Comparison of ENCODE assay signal across 10 cellular contexts in the genomic region with DNA sequence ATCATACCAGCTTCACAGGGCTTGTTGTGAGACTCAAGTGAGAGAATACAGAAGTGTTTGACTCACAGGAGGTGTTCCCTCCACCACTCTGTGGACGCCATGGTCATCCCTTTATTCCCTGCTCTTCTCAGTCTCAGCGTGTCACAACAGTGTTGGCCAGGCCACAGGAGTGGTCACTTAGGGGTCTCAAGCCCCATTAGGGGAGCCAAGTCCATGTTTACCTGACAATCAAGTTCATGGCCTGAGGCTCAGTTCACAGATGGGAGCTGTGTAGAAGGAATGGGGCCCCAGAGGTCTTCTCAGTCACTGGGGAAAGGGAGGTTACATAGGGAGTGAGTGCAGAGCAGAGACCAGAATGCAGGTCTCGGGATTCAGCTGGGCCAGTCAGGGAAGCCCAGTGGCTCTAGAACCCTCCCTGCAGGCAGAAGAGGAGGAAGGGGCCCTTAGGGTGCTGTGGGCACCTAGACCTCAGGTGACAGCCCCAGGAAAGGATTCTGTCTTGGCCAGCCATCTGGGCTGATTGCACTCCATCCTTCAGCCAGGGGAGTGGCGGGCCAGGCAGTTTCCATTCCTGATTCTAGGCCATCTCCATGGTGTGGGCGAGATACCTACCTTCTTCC. TPM values are rescaled to one million over a fixed set of nuclear protein-coding genes. Genes with fewer than 3 reads are reported as not detected.
DNase-seq lines count a peak whose midpoint lies in the region; ATAC-seq and TF ChIP-seq lines count a peak whose summit lies in the region.
"Had no signal": no experiment of that assay in that cellular context is flagged by ENCODE, and none has a peak within 500 bp of the region (broad histone marks: within the 10 kb centered on the region; RNA-seq: fewer than 3 reads in every experiment).

No MANE protein-coding gene starts in this region.

- H3K27ac ChIP-seq in GM23338 (ENCODE audit: low read depth) (peak overlapping the region; percentile 75), skeletal muscle tissue (ENCODE audit: low read depth, low read length) (peak overlapping the region; percentile 90)

- DNase-seq in GM23338 (ENCODE audit: low spot score), result no peak
- DNase-seq in T-helper 17 cell, result no peak
- DNase-seq in glutamatergic neuron, result no peak
- DNase-seq in NCI-H1092 (lab: John Stamatoyannopoulos, UW), result no peak
- DNase-seq: activated naive CD4-positive, alpha-beta T cell treated with anti-CD3 and anti-CD28 coated beads, Interleukin-2, amount 50 U/mL, for 16 hours; stimulated activated CD4-positive, alpha-beta T cell treated with anti-CD3 and anti-CD28 coated beads, Interleukin-2, amount 100 ng/mL, for 48 hours had no signal

- H3K27ac Mint-ChIP-seq in GM23338 (peak overlapping the region; percentile 75), T-helper 17 cell (peak overlapping the region; percentile 92), glutamatergic neuron (ENCODE audit: unreplicated experiment) (peak overlapping the region; percentile 55)

- no peaks in the 10 kb centered on the region for H3K9me2 ChIP-seq in GM23338 (ENCODE audit: insufficient read depth)

- H3K9ac ChIP-seq in skeletal muscle tissue (ENCODE audit: low read depth in 1 of 3, low read length in 3 of 3), result peak overlapping the region in 1 of 3 donors; percentile 0

- peaks cover 100% of the 10 kb centered on the region for H3K79me2 ChIP-seq in GM23338 (replicated peaks; ENCODE audit: insufficient read depth)

- peaks cover 79% of the 10 kb centered on the region for H4K20me1 ChIP-seq in GM23338 (replicated peaks; ENCODE audit: insufficient read depth)

- H3K9me3 Mint-ChIP-seq in GM23338, result no peaks in the 10 kb centered on the region
- peaks cover 3% of the 10 kb centered on the region for H3K9me3 Mint-ChIP-seq in glutamatergic neuron (ENCODE audit: unreplicated experiment)

- no peak for TF ChIP-seq CTCF in GM23338 (conservative IDR thresholded peaks at IDR 0.05; ENCODE audit: low read depth in 2 of 2)
- TF ChIP-seq CTCF in glutamatergic neuron (IDR thresholded peaks at IDR 0.05; ENCODE audit: partially characterized antibody, unreplicated experiment), result no peak

- H3F3A ChIP-seq in GM23338 (replicated peaks; ENCODE audit: low read depth), result no peaks in the 10 kb centered on the region; the same call in 1 of the 2 replicates

- no peaks in the 10 kb centered on the region for H3K27me3 ChIP-seq in GM23338 (ENCODE audit: insufficient read depth)
- H3K27me3 ChIP-seq in skeletal muscle tissue (ENCODE audit: control insufficient read depth in 3 of 3, insufficient read depth in 3 of 3, low read length in 3 of 3), result no peaks in the 10 kb centered on the region

- H3K4me3 ChIP-seq in GM23338, result no peak overlapping the region
- H3K4me3 ChIP-seq in skeletal muscle tissue (ENCODE audit: low read length in 3 of 3), result no peak overlapping the region

- peaks cover 4% of the 10 kb centered on the region for H3K27me3 Mint-ChIP-seq in GM23338 (ENCODE audit: insufficient read depth, low read depth, poor library complexity)
- no peaks in the 10 kb centered on the region for H3K27me3 Mint-ChIP-seq in T-helper 17 cell
- H3K27me3 Mint-ChIP-seq in glutamatergic neuron (ENCODE audit: unreplicated experiment), result peaks cover 4% of the 10 kb centered on the region

- ATAC-seq in GM23338, result no peak
- no peak for ATAC-seq in T-helper 17 cell
- no peak for ATAC-seq in GM18907 (IDR thresholded peaks at IDR 0.05; ENCODE audit: unreplicated experiment)
- no peak for ATAC-seq in GM21529 (IDR thresholded peaks at IDR 0.05; ENCODE audit: unreplicated experiment)
- ATAC-seq in GM21576 (IDR thresholded peaks at IDR 0.05; ENCODE audit: unreplicated experiment), result no peak

- H3K4me2 ChIP-seq in GM23338, result peak overlapping the region; percentile 23; the same call in 1 of the 2 replicates

- peaks cover 36% of the 10 kb centered on the region for H3K4me1 Mint-ChIP-seq in GM23338
- peaks cover 32% of the 10 kb centered on the region for H3K4me1 Mint-ChIP-seq in T-helper 17 cell
- H3K4me1 Mint-ChIP-seq in glutamatergic neuron (ENCODE audit: low read depth, unreplicated experiment), result peaks cover 21% of the 10 kb centered on the region

- H3K36me3 ChIP-seq in GM23338 (ENCODE audit: insufficient read depth) (0 out of 2 replicates have a peak, but pooled peaks cover 2% of the 10 kb centered on the region), skeletal muscle tissue (ENCODE audit: control insufficient read depth in 3 of 3, insufficient read depth in 3 of 3, low read length in 3 of 3) (peaks cover 0 to 3% (median 0%) of the 10 kb centered on the region in 3 donors)

- H3K4me3 Mint-ChIP-seq in GM23338 (peak overlapping the region; percentile 10; the same call in 1 of the 3 replicates), T-helper 17 cell (no peak overlapping the region), glutamatergic neuron (ENCODE audit: unreplicated experiment) (no peak overlapping the region)

- H3K4me1 ChIP-seq in GM23338 (ENCODE audit: insufficient read depth) (peaks cover 18% of the 10 kb centered on the region), skeletal muscle tissue (ENCODE audit: control insufficient read depth in 3 of 3, insufficient read depth in 3 of 3, low read length in 3 of 3) (peaks cover 53 to 59% (median 54%) of the 10 kb centered on the region in 3 donors)

- H3K9me3 ChIP-seq in T-helper 17 cell (ENCODE audit: control insufficient read depth, low read length, poor library complexity, severe bottlenecking) (no peaks in the 10 kb centered on the region), skeletal muscle tissue (ENCODE audit: control insufficient read depth in 3 of 3, low read length in 3 of 3) (no peaks in the 10 kb centered on the region)

- H3K36me3 Mint-ChIP-seq in GM23338 (ENCODE audit: low read depth) (peaks cover 33% of the 10 kb centered on the region), T-helper 17 cell (ENCODE audit: low read depth) (no peaks in the 10 kb centered on the region), glutamatergic neuron (ENCODE audit: unreplicated experiment) (no peaks in the 10 kb centered on the region)

- H2AFZ ChIP-seq in GM23338, result no peak overlapping the region

TF ChIP-seq in GM23338, 12 proteins besides CTCF, POLR2A, EP300 and RAD21 (continues in another document):
- no peak for TF ChIP-seq EZH2phosphoT487 (IDR thresholded peaks at IDR 0.05; ENCODE audit: unreplicated experiment)
- TF ChIP-seq, protein P1, sequence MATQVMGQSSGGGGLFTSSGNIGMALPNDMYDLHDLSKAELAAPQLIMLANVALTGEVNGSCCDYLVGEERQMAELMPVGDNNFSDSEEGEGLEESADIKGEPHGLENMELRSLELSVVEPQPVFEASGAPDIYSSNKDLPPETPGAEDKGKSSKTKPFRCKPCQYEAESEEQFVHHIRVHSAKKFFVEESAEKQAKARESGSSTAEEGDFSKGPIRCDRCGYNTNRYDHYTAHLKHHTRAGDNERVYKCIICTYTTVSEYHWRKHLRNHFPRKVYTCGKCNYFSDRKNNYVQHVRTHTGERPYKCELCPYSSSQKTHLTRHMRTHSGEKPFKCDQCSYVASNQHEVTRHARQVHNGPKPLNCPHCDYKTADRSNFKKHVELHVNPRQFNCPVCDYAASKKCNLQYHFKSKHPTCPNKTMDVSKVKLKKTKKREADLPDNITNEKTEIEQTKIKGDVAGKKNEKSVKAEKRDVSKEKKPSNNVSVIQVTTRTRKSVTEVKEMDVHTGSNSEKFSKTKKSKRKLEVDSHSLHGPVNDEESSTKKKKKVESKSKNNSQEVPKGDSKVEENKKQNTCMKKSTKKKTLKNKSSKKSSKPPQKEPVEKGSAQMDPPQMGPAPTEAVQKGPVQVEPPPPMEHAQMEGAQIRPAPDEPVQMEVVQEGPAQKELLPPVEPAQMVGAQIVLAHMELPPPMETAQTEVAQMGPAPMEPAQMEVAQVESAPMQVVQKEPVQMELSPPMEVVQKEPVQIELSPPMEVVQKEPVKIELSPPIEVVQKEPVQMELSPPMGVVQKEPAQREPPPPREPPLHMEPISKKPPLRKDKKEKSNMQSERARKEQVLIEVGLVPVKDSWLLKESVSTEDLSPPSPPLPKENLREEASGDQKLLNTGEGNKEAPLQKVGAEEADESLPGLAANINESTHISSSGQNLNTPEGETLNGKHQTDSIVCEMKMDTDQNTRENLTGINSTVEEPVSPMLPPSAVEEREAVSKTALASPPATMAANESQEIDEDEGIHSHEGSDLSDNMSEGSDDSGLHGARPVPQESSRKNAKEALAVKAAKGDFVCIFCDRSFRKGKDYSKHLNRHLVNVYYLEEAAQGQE (IDR thresholded peaks at IDR 0.05; ENCODE audit: unreplicated experiment), result no peak
- TF ChIP-seq, protein P2, sequence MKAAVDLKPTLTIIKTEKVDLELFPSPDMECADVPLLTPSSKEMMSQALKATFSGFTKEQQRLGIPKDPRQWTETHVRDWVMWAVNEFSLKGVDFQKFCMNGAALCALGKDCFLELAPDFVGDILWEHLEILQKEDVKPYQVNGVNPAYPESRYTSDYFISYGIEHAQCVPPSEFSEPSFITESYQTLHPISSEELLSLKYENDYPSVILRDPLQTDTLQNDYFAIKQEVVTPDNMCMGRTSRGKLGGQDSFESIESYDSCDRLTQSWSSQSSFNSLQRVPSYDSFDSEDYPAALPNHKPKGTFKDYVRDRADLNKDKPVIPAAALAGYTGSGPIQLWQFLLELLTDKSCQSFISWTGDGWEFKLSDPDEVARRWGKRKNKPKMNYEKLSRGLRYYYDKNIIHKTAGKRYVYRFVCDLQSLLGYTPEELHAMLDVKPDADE (IDR thresholded peaks at IDR 0.05), result no peak

RNA-seq across cellular contexts. Expression of a gene that starts 9.5 kb away (rescaled TPM):
- total RNA-seq in GM23338 (2014; rRNA removed; shearing (Covaris generic)), result 31.8 and 55.4 TPM in 2 replicates
- 59.2 and 63.8 TPM in 2 replicates for polyA plus RNA-seq in GM23338 (2016; fragmentation: Nextera tagmentation; extraction: Ambion mirVana)
- total RNA-seq in T-helper 17 cell, result 10 to 100 TPM; 75.3 to 77.0 TPM
- 153 TPM for total RNA-seq in glutamatergic neuron (ENCODE audit: unreplicated experiment)
- 14.6 TPM for total RNA-seq in skeletal muscle tissue

RNA-seq across cellular contexts. Expression of a gene that starts 10.3 kb away (rescaled TPM):
- 158 and 321 TPM in 2 replicates for total RNA-seq in GM23338 (2014; rRNA removed; shearing (Covaris generic))
- polyA plus RNA-seq in GM23338 (2016; fragmentation: Nextera tagmentation; extraction: Ambion mirVana), result 373 and 391 TPM in 2 replicates
- 10 to 100 TPM; 46.6 to 66.8 TPM for total RNA-seq in T-helper 17 cell
- total RNA-seq in glutamatergic neuron (ENCODE audit: unreplicated experiment), result 196 TPM
- total RNA-seq in skeletal muscle tissue, result 94.5 TPM

RNA-seq across cellular contexts. Expression of a gene that starts 14.9 kb away (rescaled TPM):
- 102 and 115 TPM in 2 replicates for total RNA-seq in GM23338 (2014; rRNA removed; shearing (Covaris generic))
- 37.3 and 39.5 TPM in 2 replicates for polyA plus RNA-seq in GM23338 (2016; fragmentation: Nextera tagmentation; extraction: Ambion mirVana)
- total RNA-seq in T-helper 17 cell (10 to 100 TPM; 31.2 to 33.1 TPM), glutamatergic neuron (ENCODE audit: unreplicated experiment) (23.1 TPM), skeletal muscle tissue (35.5 TPM)

RNA-seq across cellular contexts. Expression of a gene that starts 15.8 kb away (rescaled TPM):
- 74.2 and 98.5 TPM in 2 replicates for total RNA-seq in GM23338 (2014; rRNA removed; shearing (Covaris generic))
- 34.8 and 39.6 TPM in 2 replicates for polyA plus RNA-seq in GM23338 (2016; fragmentation: Nextera tagmentation; extraction: Ambion mirVana)
- total RNA-seq in T-helper 17 cell, result 100 to 1,000 TPM in 1 of 2 donors, 10 to 100 TPM in 1; 99.0 to 105 TPM
- 142 TPM for total RNA-seq in glutamatergic neuron (ENCODE audit: unreplicated experiment)
- 66.3 TPM for total RNA-seq in skeletal muscle tissue

RNA-seq across cellular contexts. Expression of a gene that starts 27.6 kb away (rescaled TPM):
- 13.8 and 14.0 TPM in 2 replicates for total RNA-seq in GM23338 (2014; rRNA removed; shearing (Covaris generic))
- polyA plus RNA-seq in GM23338 (2016; fragmentation: Nextera tagmentation; extraction: Ambion mirVana), result 26.1 and 33.8 TPM in 2 replicates
- total RNA-seq in T-helper 17 cell (1 to 10 TPM; 2.5 to 2.6 TPM), glutamatergic neuron (ENCODE audit: unreplicated experiment) (1.0 TPM), skeletal muscle tissue (1.0 TPM)
